Comparison of ENCODE assay signal across 8 cellular contexts in the genomic region with DNA sequence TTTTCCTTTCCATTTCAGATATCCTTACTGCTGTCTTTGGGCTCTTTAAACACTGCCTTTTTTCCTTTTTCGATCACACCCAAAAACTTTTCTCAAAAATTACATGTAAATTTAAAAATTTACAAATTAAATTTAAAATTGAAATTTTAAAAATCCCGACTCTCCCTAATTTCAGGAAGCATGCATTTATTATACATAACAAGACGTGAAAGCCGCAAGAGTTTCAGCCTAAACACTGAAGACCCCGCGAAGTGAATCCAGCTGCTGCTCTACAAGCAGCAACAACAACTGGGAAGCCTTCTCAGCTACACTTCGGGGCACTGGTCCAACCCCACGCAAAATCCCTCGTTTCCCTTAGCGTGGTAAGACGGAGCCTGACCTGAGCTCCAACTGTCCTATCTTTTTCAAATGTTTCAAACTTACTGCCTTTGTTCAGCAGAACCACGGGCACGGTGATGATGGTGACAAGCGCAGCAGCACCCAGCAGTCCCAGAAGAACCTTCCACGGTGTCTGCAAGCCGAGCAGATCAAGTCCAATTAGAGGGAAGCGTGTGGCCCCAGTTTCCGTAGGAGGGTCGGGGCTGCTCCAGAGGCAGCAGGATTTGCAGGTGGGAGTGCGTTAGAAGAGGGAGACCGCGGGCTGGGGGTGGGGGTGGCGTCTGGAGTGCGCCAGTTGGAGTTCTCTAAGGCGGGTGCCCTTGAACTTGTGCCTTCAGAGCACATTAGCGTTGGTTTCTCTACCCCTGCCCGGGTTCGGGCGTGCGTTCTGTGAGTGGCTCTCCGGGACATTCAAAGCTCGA. TPM values are rescaled to one million over a fixed set of nuclear protein-coding genes. Genes with fewer than 3 reads are reported as not detected.
A peak's percentile ranks its signal among the peaks of the same experiment; 100 is the strongest.
DNase-seq lines count a peak whose midpoint lies in the region; TF ChIP-seq lines count a peak whose summit lies in the region.

No MANE protein-coding gene starts in this region.

- H3K4me1 Mint-ChIP-seq in progenitor cell of endocrine pancreas (ENCODE audit: low read depth): peaks cover 23% of the 10 kb centered on the region

- peaks cover 8% of the 10 kb centered on the region for H3K9me3 Mint-ChIP-seq in progenitor cell of endocrine pancreas (ENCODE audit: low read depth)

- TF ChIP-seq CTCF in progenitor cell of endocrine pancreas (IDR thresholded peaks at IDR 0.05; ENCODE audit: unreplicated experiment): no peak

- no peaks in the 10 kb centered on the region for H3K36me3 Mint-ChIP-seq in progenitor cell of endocrine pancreas (ENCODE audit: insufficient read depth)

- H3K27me3 Mint-ChIP-seq in progenitor cell of endocrine pancreas: peaks cover 87% of the 10 kb centered on the region

- DNase-seq in NCI-H82 (lab: John Stamatoyannopoulos, UW) (peak; percentile 59), NCI-H82 treated with DMSO at 0.1 percent for 48 hours (lab: John Stamatoyannopoulos, UW; ENCODE audit: unreplicated experiment) (no peak), activated T-cell treated with anti-CD3 and anti-CD28 coated beads for 1 hour (ENCODE audit: low read depth) (peak; percentile 21), glomerular visceral epithelial cell (ENCODE audit: extremely low spot score) (peak; percentile 20), progenitor cell of endocrine pancreas (ENCODE audit: low spot score, unreplicated experiment) (no peak), NCI-H226 (no peak), DMS 273 treated with DMSO at 0.1 percent for 48 hours (lab: John Stamatoyannopoulos, UW) (no peak), HPDE6-E6E7 (ENCODE audit: extremely low spot score) (no peak)

- H3K4me3 Mint-ChIP-seq in progenitor cell of endocrine pancreas (ENCODE audit: low read depth): peak overlapping the region; percentile 75

- peak overlapping the region; percentile 59 for H3K27ac Mint-ChIP-seq in progenitor cell of endocrine pancreas

RNA-seq across cellular contexts. Expression of a gene that starts 0.8 kb away (rescaled TPM):
- total RNA-seq in progenitor cell of endocrine pancreas: 3.2 and 3.3 TPM in 2 replicates

Comparison
In these comparisons a context has a peak if more than half of its experiments do, and no peak if none do; other contexts are left out.
1. DNase-seq: peak in NCI-H82 (single experiment), activated T-cell treated with anti-CD3 and anti-CD28 coated beads for 1 hour (single experiment) and glomerular visceral epithelial cell (single experiment); none in NCI-H82 treated with DMSO at 0.1 percent for 48 hours (single experiment), progenitor cell of endocrine pancreas (single experiment), NCI-H226 (single experiment), DMS 273 treated with DMSO at 0.1 percent for 48 hours (single experiment) and HPDE6-E6E7 (single experiment).